Comparison of ENCODE assay signal across 9 cellular contexts in the genomic region with DNA sequence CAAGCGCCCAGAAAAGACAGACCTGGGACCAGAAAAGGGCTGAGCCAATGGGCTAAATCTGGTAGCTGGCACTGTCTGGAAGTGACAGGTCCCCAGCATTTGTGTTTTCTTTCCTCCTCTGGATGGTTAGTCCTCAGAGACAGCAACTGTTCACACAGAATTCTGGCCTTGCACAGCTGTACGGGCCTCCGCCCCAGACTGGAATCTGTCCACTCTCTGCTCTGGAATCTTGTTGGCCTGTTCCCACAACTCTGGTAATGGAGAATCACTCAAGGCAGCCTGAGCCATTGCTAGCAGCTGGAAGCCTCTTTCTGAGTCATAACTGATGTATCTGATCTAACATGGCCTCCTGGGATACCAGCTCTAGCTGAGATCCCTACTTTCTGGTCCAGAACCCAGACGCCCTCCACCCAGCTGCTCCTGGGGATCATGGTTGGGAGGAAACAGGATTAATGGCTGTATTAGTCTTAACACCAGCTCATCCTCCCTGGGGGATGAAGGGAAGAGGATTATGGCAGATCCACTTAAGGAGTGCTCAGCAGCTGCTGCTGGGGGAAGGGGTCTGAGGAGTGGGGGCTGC. TPM values are rescaled to one million over a fixed set of nuclear protein-coding genes. Genes with fewer than 3 reads are reported as not detected.
DNase-seq lines count a peak whose midpoint lies in the region; ATAC-seq and TF ChIP-seq lines count a peak whose summit lies in the region.
"Had no signal": no experiment of that assay in that cellular context is flagged by ENCODE, and none has a peak within 500 bp of the region (broad histone marks: within the 10 kb centered on the region; RNA-seq: fewer than 3 reads in every experiment).

No MANE protein-coding gene starts in this region.

- H3K27me3 ChIP-seq in right cardiac atrium (ENCODE audit: control insufficient read depth, insufficient read depth) (no peaks in the 10 kb centered on the region), testis (no peaks in the 10 kb centered on the region)

- H3K27me3 Mint-ChIP-seq in activated naive CD8-positive, alpha-beta T cell, result no peaks in the 10 kb centered on the region

- DNase-seq in NCI-H2171 treated with DMSO at 0.1 percent for 48 hours (lab: John Stamatoyannopoulos, UW), result peak; percentile 41
- no peak for DNase-seq in NCI-H2171 (lab: John Stamatoyannopoulos, UW)
- DNase-seq in right cardiac atrium, result peak; percentile 74 to 81 (median 75)
- DNase-seq in testis, result peak; percentile 61
- no peak for DNase-seq in HuH-7.5 (ENCODE audit: low spot score)
- DNase-seq: stimulated activated CD4-positive, alpha-beta T cell treated with anti-CD3 and anti-CD28 coated beads, Interleukin-4, amount 100 ng/mL, for 24 hours had no signal

- H3K4me3 Mint-ChIP-seq in activated naive CD8-positive, alpha-beta T cell, result peak overlapping the region; percentile 60

- no peaks in the 10 kb centered on the region for H3K9me3 Mint-ChIP-seq in activated naive CD8-positive, alpha-beta T cell (ENCODE audit: low read depth)

- intact Hi-C loops in right cardiac atrium (cut with DNase I) (no loop called here), testis (cut with DNase I; ENCODE audit: low total_unique reads) (no loop called here)

- H3K27ac ChIP-seq in right cardiac atrium (ENCODE audit: low read length) (peak overlapping the region; percentile 55), testis (peak overlapping the region in 1 of 2 donors; percentile 67)

- H3K36me3 Mint-ChIP-seq in activated naive CD8-positive, alpha-beta T cell, result peaks cover 4% of the 10 kb centered on the region

- peaks cover 41% of the 10 kb centered on the region for H3K4me1 Mint-ChIP-seq in activated naive CD8-positive, alpha-beta T cell (ENCODE audit: low read depth)

- no peaks in the 10 kb centered on the region for H3K36me3 ChIP-seq in testis (ENCODE audit: low read depth, missing control alignments)

- TF ChIP-seq CTCF in testis (IDR thresholded peaks at IDR 0.05), result no peak

- H3K9me3 ChIP-seq in right cardiac atrium (ENCODE audit: control insufficient read depth, low read length) (no peaks in the 10 kb centered on the region), testis (no peaks in the 10 kb centered on the region)

- no peak overlapping the region for H3K4me3 ChIP-seq in right cardiac atrium (ENCODE audit: low read length)
- H3K4me3 ChIP-seq in testis, result no peak overlapping the region

- no peak for TF ChIP-seq POLR2A in testis (IDR thresholded peaks at IDR 0.05)

- peak overlapping the region; percentile 61 for H3K27ac Mint-ChIP-seq in activated naive CD8-positive, alpha-beta T cell

- WGBS in right cardiac atrium, result 46% methylated on average over 4 of the region's 4 CpGs
- WGBS in testis, 2 donors, result 31 to 51% methylated on average over 3 to 4 of the region's 4 CpGs

- ATAC-seq in right cardiac atrium (peak; percentile 89 to 90), HG03175 (IDR thresholded peaks at IDR 0.05; ENCODE audit: unreplicated experiment) (no peak), GM21515 (IDR thresholded peaks at IDR 0.05; ENCODE audit: unreplicated experiment) (no peak)

- no peaks in the 10 kb centered on the region for H3K4me1 ChIP-seq in right cardiac atrium (ENCODE audit: control insufficient read depth, insufficient read depth, low read length)
- H3K4me1 ChIP-seq in testis, result peaks cover 8% of the 10 kb centered on the region

RNA-seq across cellular contexts. Expression of a gene that starts 9.1 kb away (rescaled TPM):
- total RNA-seq in right cardiac atrium, result 1 to 10 TPM; 4.6 to 6.6 (median 4.9) TPM
- 5.7 TPM for polyA plus RNA-seq in right cardiac atrium
- 10 to 100 TPM; 17.2 to 20.2 TPM for total RNA-seq in testis
- 10.1 TPM for polyA plus RNA-seq in testis (ENCODE audit: insufficient read depth, low read depth, low replicate concordance)

RNA-seq across cellular contexts. Expression of a gene that starts 9.2 kb away (rescaled TPM):
- 10 to 100 TPM in 1 of 4 donors, 1 to 10 TPM in 3; 7.8 to 10.3 (median 9.3) TPM for total RNA-seq in right cardiac atrium
- 6.4 TPM for polyA plus RNA-seq in right cardiac atrium
- 10 to 100 TPM; 68.9 to 74.0 TPM for total RNA-seq in testis
- 80.3 TPM for polyA plus RNA-seq in testis (ENCODE audit: insufficient read depth, low read depth, low replicate concordance)

RNA-seq across cellular contexts. Expression of a gene that starts 23.8 kb away (rescaled TPM):
- 1 to 10 TPM in 2 of 4 donors, under 1 TPM in 2; 0.36 to 1.5 (median 0.88) TPM for total RNA-seq in right cardiac atrium
- polyA plus RNA-seq in right cardiac atrium, result 0.79 TPM
- 1 to 10 TPM; 2.7 to 6.1 TPM for total RNA-seq in testis
- 1.1 TPM for polyA plus RNA-seq in testis (ENCODE audit: insufficient read depth, low read depth, low replicate concordance)

RNA-seq across cellular contexts. Expression of a gene that starts 29.6 kb away (rescaled TPM):
- 10 to 100 TPM; 40.8 to 56.0 (median 47.1) TPM for total RNA-seq in right cardiac atrium
- 68.0 TPM for polyA plus RNA-seq in right cardiac atrium
- total RNA-seq in testis, result 100 to 1,000 TPM; 102 to 183 TPM
- 102 TPM for polyA plus RNA-seq in testis (ENCODE audit: insufficient read depth, low read depth, low replicate concordance)

RNA-seq across cellular contexts. Expression of a gene that starts 31.6 kb away (rescaled TPM):
- total RNA-seq in right cardiac atrium, result 10 to 100 TPM; 39.6 to 51.3 (median 45.0) TPM
- 47.3 TPM for polyA plus RNA-seq in right cardiac atrium
- 10 to 100 TPM; 50.9 to 56.9 TPM for total RNA-seq in testis
- 37.1 TPM for polyA plus RNA-seq in testis (ENCODE audit: insufficient read depth, low read depth, low replicate concordance)

Comparison
In these comparisons a context has a peak if more than half of its experiments do, and no peak if none do; other contexts are left out.
1. DNase-seq: peak in NCI-H2171 treated with DMSO at 0.1 percent for 48 hours (single experiment), right cardiac atrium (3 of 3) and testis (single experiment); none in NCI-H2171 (single experiment) and HuH-7.5 (single experiment).
2. ATAC-seq: peak in right cardiac atrium (2 of 2); none in HG03175 (single experiment) and GM21515 (single experiment).
3. RNA of a gene that starts 9.2 kb away (total RNA-seq): 68.9 to 74.0 TPM in testis; 7.8 to 10.3 TPM in right cardiac atrium; every median in the first group is over 4 times any median in the second.